ENCODE assay signal across 1 cellular context in genomic region chr5:177474845-177475562, GRCh38.
TF ChIP-seq lines count a peak whose summit lies in the region.

No MANE protein-coding gene starts in this region.

TF ChIP-seq in HepG2, 621 proteins besides CTCF, POLR2A, EP300 and RAD21:
- TF ChIP-seq PRPF4 (IDR thresholded peaks at IDR 0.05; ENCODE audit: low read depth, low read length, poor library complexity, severe bottlenecking) (no peak), PPARG (CRISPR knock-in tag; conservative IDR thresholded peaks at IDR 0.05) (no peak), ZNF781 (CRISPR knock-in tag; IDR thresholded peaks at IDR 0.05; ENCODE audit: borderline replicate concordance, not compliant biosample characterization) (no peak), ZMYM4 (CRISPR knock-in tag; IDR thresholded peaks at IDR 0.05) (no peak), MAFK (conservative IDR thresholded peaks at IDR 0.05 in 1 of 2, IDR thresholded peaks at IDR 0.05 in 1 of 2; ENCODE audit: low read length in 2 of 2) (no peak), SRF (IDR thresholded peaks at IDR 0.05; ENCODE audit: low read depth, low read length) (no peak), ATF1 (CRISPR knock-in tag; IDR thresholded peaks at IDR 0.05) (no peak), HOXA9 (CRISPR knock-in tag; IDR thresholded peaks at IDR 0.05; ENCODE audit: borderline replicate concordance) (no peak), BHLHE40 (IDR thresholded peaks at IDR 0.05; ENCODE audit: low read length) (no peak), MXD4 (CRISPR knock-in tag; IDR thresholded peaks at IDR 0.05) (no peak), ZBTB3 (CRISPR knock-in tag; IDR thresholded peaks at IDR 0.05; ENCODE audit: borderline replicate concordance, low read depth) (no peak), ZNF496 (CRISPR knock-in tag; IDR thresholded peaks at IDR 0.05; ENCODE audit: insufficient replicate concordance) (no peak), ZNF567 (CRISPR knock-in tag; IDR thresholded peaks at IDR 0.05; ENCODE audit: borderline replicate concordance) (no peak), MED8 (CRISPR knock-in tag; IDR thresholded peaks at IDR 0.05; ENCODE audit: insufficient replicate concordance) (no peak), ZNF598 (CRISPR knock-in tag; IDR thresholded peaks at IDR 0.05; ENCODE audit: borderline replicate concordance) (no peak), ZNF597 (CRISPR knock-in tag; IDR thresholded peaks at IDR 0.05) (no peak), NFE2L2 (IDR thresholded peaks at IDR 0.05; ENCODE audit: low read length) (no peak), ZNF670 (CRISPR knock-in tag; IDR thresholded peaks at IDR 0.05; ENCODE audit: borderline replicate concordance) (no peak), JARID2 (CRISPR knock-in tag; IDR thresholded peaks at IDR 0.05; ENCODE audit: insufficient replicate concordance) (no peak)
